8 cellular contexts compared by ENCODE assay signal in genomic region chr6:119978274-119978889, GRCh38.
DNase-seq lines count a peak whose midpoint lies in the region; ATAC-seq and TF ChIP-seq lines count a peak whose summit lies in the region.

No MANE protein-coding gene starts in this region.

- POLR2A ChIA-PET in OCI-LY7 (lab: Charles Lee) = interaction anchor here (0.8 kb wide), 2 partner anchors 166 to 217 kb away, joined by 3 read pairs; no protein-coding TSS in a partner anchor

- no peaks in the 10 kb centered on the region for H3K79me2 ChIP-seq in DOHH2 (ENCODE audit: control insufficient read depth, low read length)
- H3K79me2 ChIP-seq in GM23248 (ENCODE audit: insufficient read depth) = no peaks in the 10 kb centered on the region
- H3K79me2 ChIP-seq in OCI-LY7 (ENCODE audit: insufficient read depth, low read depth, low read length) = no peaks in the 10 kb centered on the region

- H4K20me1 ChIP-seq in DOHH2 (ENCODE audit: control insufficient read depth, insufficient read depth, low read depth, low read length) = no peaks in the 10 kb centered on the region
- H4K20me1 ChIP-seq in GM23248 (ENCODE audit: insufficient read depth) = no peaks in the 10 kb centered on the region
- no peaks in the 10 kb centered on the region for H4K20me1 ChIP-seq in OCI-LY7 (ENCODE audit: insufficient read depth, low read length)

- WGBS in GM23248 (ENCODE audit: low coverage in 1 of 2, low lambda C conversion rate in 2 of 2, missing lambda C conversion rate in 2 of 2), 2 experiments = 53 to 55% methylated on average over 2 of the region's 2 CpGs

- peak; percentile 49 for TF ChIP-seq CTCF in DOHH2 (IDR thresholded peaks at IDR 0.05; ENCODE audit: low read depth, low read length, poor library complexity, severe bottlenecking)
- TF ChIP-seq CTCF in OCI-LY7 (conservative IDR thresholded peaks at IDR 0.05; ENCODE audit: low read length) = peak; percentile 83

- H3K4me1 Mint-ChIP-seq in stimulated activated effector memory CD8-positive, alpha-beta T cell treated with anti-CD3 and anti-CD28 coated beads, Interleukin-12 subunit alpha, Interleukin-12 subunit beta, amount 100 ng/mL, for 72 hours = no peaks in the 10 kb centered on the region

- H3K4me1 ChIP-seq in DOHH2 (ENCODE audit: control insufficient read depth, low read length) = no peaks in the 10 kb centered on the region
- no peaks in the 10 kb centered on the region for H3K4me1 ChIP-seq in GM23248 (ENCODE audit: insufficient read depth)
- no peaks in the 10 kb centered on the region for H3K4me1 ChIP-seq in OCI-LY7 (ENCODE audit: insufficient read depth, low read length, poor library complexity, severe bottlenecking)

- DNase-seq in GM23248 (peak; percentile 65), OCI-LY7 (ENCODE audit: low spot score) (peak; percentile 46), fibroblast of the conjunctiva (ENCODE audit: low read depth) (peak; percentile 23), NCI-H146 (lab: John Stamatoyannopoulos, UW) (no peak), CD1c-positive myeloid dendritic cell (ENCODE audit: extremely low spot score) (no peak)
- DNase-seq in stimulated activated effector memory CD8-positive, alpha-beta T cell treated with anti-CD3 and anti-CD28 coated beads, Interleukin-12 subunit alpha, Interleukin-12 subunit beta, amount 100 ng/mL, for 72 hours (ENCODE audit: low spot score in 2 of 2) = no peak

- H3K36me3 Mint-ChIP-seq in stimulated activated effector memory CD8-positive, alpha-beta T cell treated with anti-CD3 and anti-CD28 coated beads, Interleukin-12 subunit alpha, Interleukin-12 subunit beta, amount 100 ng/mL, for 72 hours = no peaks in the 10 kb centered on the region

- no peaks in the 10 kb centered on the region for H3K27me3 ChIP-seq in DOHH2 (ENCODE audit: control insufficient read depth, low read length)
- H3K27me3 ChIP-seq in GM23248 (replicated peaks; ENCODE audit: insufficient read depth) = no peaks in the 10 kb centered on the region

- H3K9me3 Mint-ChIP-seq in stimulated activated effector memory CD8-positive, alpha-beta T cell treated with anti-CD3 and anti-CD28 coated beads, Interleukin-12 subunit alpha, Interleukin-12 subunit beta, amount 100 ng/mL, for 72 hours = no peaks in the 10 kb centered on the region

- H3K9ac ChIP-seq in GM23248 = no peak overlapping the region

- H2AFZ ChIP-seq in GM23248 (no peak overlapping the region), OCI-LY7 (ENCODE audit: low read length) (no peak overlapping the region)

- CTCF ChIA-PET in OCI-LY7 (lab: Charles Lee; ENCODE audit: unreplicated experiment) = no interaction called here

- H3K36me3 ChIP-seq in DOHH2 (ENCODE audit: control insufficient read depth, low read length) (no peaks in the 10 kb centered on the region), GM23248 (ENCODE audit: low read depth) (no peaks in the 10 kb centered on the region), OCI-LY7 (ENCODE audit: insufficient read depth, low read length) (no peaks in the 10 kb centered on the region)

- no TSS peak for BruUV-seq in OCI-LY7 (replicated peaks; lab: Mats Ljungman, UMichigan)

- H3F3A ChIP-seq in DOHH2 (ENCODE audit: control insufficient read depth, insufficient read depth) (no peaks in the 10 kb centered on the region), GM23248 (ENCODE audit: insufficient read depth) (no peaks in the 10 kb centered on the region)

- no peaks in the 10 kb centered on the region for H3K9me2 ChIP-seq in DOHH2 (replicated peaks; ENCODE audit: control insufficient read depth, low read length)
- no peaks in the 10 kb centered on the region for H3K9me2 ChIP-seq in GM23248 (ENCODE audit: insufficient read depth)
- H3K9me2 ChIP-seq in OCI-LY7 (ENCODE audit: insufficient read depth, low read length) = no peaks in the 10 kb centered on the region

- ATAC-seq in stimulated activated effector memory CD8-positive, alpha-beta T cell treated with anti-CD3 and anti-CD28 coated beads, Interleukin-12 subunit alpha, Interleukin-12 subunit beta, amount 100 ng/mL, for 72 hours = no peak
- ATAC-seq in HG03457 (IDR thresholded peaks at IDR 0.05; ENCODE audit: unreplicated experiment) = no peak

- intact Hi-C loops in OCI-LY7 (cut with micrococcal nuclease; ENCODE audit: unreplicated experiment) = loop anchor here (5.0 kb wide), 2 partner anchors 626 to 646 kb away; no protein-coding TSS in a partner anchor

- no peak overlapping the region for H3K4me3 Mint-ChIP-seq in stimulated activated effector memory CD8-positive, alpha-beta T cell treated with anti-CD3 and anti-CD28 coated beads, Interleukin-12 subunit alpha, Interleukin-12 subunit beta, amount 100 ng/mL, for 72 hours

- no peak overlapping the region for H3K4me3 ChIP-seq in DOHH2 (ENCODE audit: low read length)
- H3K4me3 ChIP-seq in GM23248 = no peak overlapping the region
- H3K4me3 ChIP-seq in OCI-LY7 (ENCODE audit: low read depth, low read length, poor library complexity, severe bottlenecking) = no peak overlapping the region

- H3K27ac Mint-ChIP-seq in stimulated activated effector memory CD8-positive, alpha-beta T cell treated with anti-CD3 and anti-CD28 coated beads, Interleukin-12 subunit alpha, Interleukin-12 subunit beta, amount 100 ng/mL, for 72 hours = no peak overlapping the region

- H3K27ac ChIP-seq in DOHH2 (ENCODE audit: low read depth, low read length) (no peak overlapping the region), GM23248 (no peak overlapping the region), OCI-LY7 (ENCODE audit: low read depth, low read length, poor library complexity, severe bottlenecking) (no peak overlapping the region)

- H3K4me2 ChIP-seq in DOHH2 (ENCODE audit: low read length) = no peak overlapping the region
- H3K4me2 ChIP-seq in GM23248 (ENCODE audit: unreplicated experiment) = no peak overlapping the region
- H3K4me2 ChIP-seq in OCI-LY7 (ENCODE audit: low read length) = no peak overlapping the region

- H3K9me3 ChIP-seq in DOHH2 (ENCODE audit: control insufficient read depth, insufficient read depth, low read length) (no peaks in the 10 kb centered on the region), GM23248 (ENCODE audit: low read depth) (no peaks in the 10 kb centered on the region), OCI-LY7 (ENCODE audit: low read length) (no peaks in the 10 kb centered on the region)

- in situ Hi-C loops in GM23248 (cut with MboI) = no loop called here

Comparison
In these comparisons a context has a peak if more than half of its experiments do, and no peak if none do; other contexts are left out.
1. DNase-seq: peak in GM23248 (single experiment), OCI-LY7 (single experiment) and fibroblast of the conjunctiva (single experiment); none in NCI-H146 (single experiment), stimulated activated effector memory CD8-positive, alpha-beta T cell treated with anti-CD3 and anti-CD28 coated beads, Interleukin-12 subunit alpha, Interleukin-12 subunit beta, amount 100 ng/mL, for 72 hours (0 of 2) and CD1c-positive myeloid dendritic cell (single experiment).